ENCODE assay signal across 8 cellular contexts in the genomic region with DNA sequence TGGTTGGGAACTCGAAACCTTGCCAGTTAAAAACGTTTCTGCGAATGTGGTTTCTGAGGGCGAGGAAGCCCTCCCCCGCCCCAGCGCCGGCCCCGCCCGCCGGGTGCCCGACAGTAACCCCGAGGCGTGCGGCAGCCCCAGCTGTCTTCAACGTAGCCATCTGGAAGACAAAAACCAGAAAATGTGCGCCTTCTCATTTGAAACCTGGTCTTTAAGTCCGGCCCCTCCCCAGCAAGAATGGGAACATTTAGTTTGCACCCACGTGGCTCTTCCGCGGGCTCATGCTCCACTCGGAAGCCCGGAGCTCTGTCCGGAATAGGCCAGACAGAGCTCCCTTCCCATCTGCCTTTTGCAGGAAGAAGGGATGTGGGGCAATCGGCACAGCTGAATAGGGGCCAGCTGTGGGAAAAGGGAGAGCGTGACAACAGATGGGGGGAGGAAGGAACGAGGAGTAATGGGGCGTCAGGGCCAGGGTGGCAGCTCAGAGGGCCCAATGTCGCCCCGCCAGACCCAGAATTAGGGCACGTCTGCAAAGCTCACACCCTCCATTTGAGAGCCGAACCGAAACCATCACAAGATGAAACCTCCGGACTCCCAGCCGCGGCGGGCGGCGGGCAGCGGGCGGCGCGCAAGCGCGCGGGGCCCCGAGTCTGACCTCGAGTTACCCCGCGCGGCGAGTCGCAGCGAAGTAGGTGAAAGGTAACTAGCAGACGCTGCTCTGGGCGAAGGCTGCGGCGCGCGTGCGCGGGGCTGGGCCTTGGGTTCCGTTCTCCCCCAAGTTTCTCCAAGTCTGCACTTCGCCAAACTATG.
A peak's percentile ranks its signal among the peaks of the same experiment; 100 is the strongest.
DNase-seq lines count a peak whose midpoint lies in the region; ATAC-seq, FAIRE-seq and TF ChIP-seq lines count a peak whose summit lies in the region.

No MANE protein-coding gene starts in this region.

- no peaks in the 10 kb centered on the region for H4K20me1 ChIP-seq in PC-9 (ENCODE audit: insufficient read depth)

- H3K36me3 Mint-ChIP-seq in activated T-cell treated with anti-CD3 and anti-CD28 coated beads, Interleukin-2, amount 50 U/mL, for 24 hours (ENCODE audit: low read depth) = no peaks in the 10 kb centered on the region

- H3K36me3 ChIP-seq in PC-9 (ENCODE audit: low read depth) (no peaks in the 10 kb centered on the region), esophagus (ENCODE audit: control insufficient read depth in 2 of 2, insufficient read depth in 2 of 2, low read length in 1 of 2) (no peaks in the 10 kb centered on the region), mucosa of stomach (ENCODE audit: control insufficient read depth, insufficient read depth, low read length) (no peaks in the 10 kb centered on the region)

- peaks cover 37% of the 10 kb centered on the region for H3K4me1 Mint-ChIP-seq in activated T-cell treated with anti-CD3 and anti-CD28 coated beads, Interleukin-2, amount 50 U/mL, for 24 hours (ENCODE audit: low read depth)

- FAIRE-seq in HTR-8/SVneo (lab: Jason Lieb, UNC) = no peak

- H3K4me2 ChIP-seq in PC-9 = peak overlapping the region; percentile 99

- H3K27ac ChIP-seq in PC-9 (peak overlapping the region; percentile 99), esophagus (ENCODE audit: low read depth in 2 of 2, low read length in 1 of 2) (peak overlapping the region; percentile 95 to 98)

- no peaks in the 10 kb centered on the region for H3K79me2 ChIP-seq in PC-9 (ENCODE audit: low read depth)

- peak; percentile 83 for DNase-seq in COLO668 (lab: John Stamatoyannopoulos, UW; ENCODE audit: unreplicated experiment)
- peak; percentile 79 for DNase-seq in HTR-8/SVneo (ENCODE audit: insufficient read length, low spot score)
- peak; percentile 75 to 88 for DNase-seq in PC-9
- DNase-seq in activated T-cell treated with anti-CD3 and anti-CD28 coated beads, Interleukin-2, amount 50 U/mL, for 24 hours = peak; percentile 86
- peak; percentile 87 for DNase-seq in stimulated activated CD8-positive, alpha-beta memory T cell treated with anti-CD3 and anti-CD28 coated beads, Interleukin-4, amount 100 ng/mL, for 48 hours

- peaks cover 75% of the 10 kb centered on the region for H3K27me3 Mint-ChIP-seq in activated T-cell treated with anti-CD3 and anti-CD28 coated beads, Interleukin-2, amount 50 U/mL, for 24 hours

- peak overlapping the region; percentile 84 for H3K4me3 ChIP-seq in PC-9
- H3K4me3 ChIP-seq in esophagus (ENCODE audit: low read depth in 1 of 2, low read length in 2 of 2) = peak overlapping the region; percentile 68 to 81
- peak overlapping the region; percentile 85 for H3K4me3 ChIP-seq in mucosa of stomach (ENCODE audit: low read length)

- H3K27me3 ChIP-seq in PC-9 (ENCODE audit: insufficient read depth, low read depth) (no peaks in the 10 kb centered on the region), esophagus (ENCODE audit: control insufficient read depth in 1 of 2, insufficient read depth in 2 of 2, low read length in 2 of 2) (no peaks in the 10 kb centered on the region), mucosa of stomach (ENCODE audit: control insufficient read depth, insufficient read depth, low read length) (no peaks in the 10 kb centered on the region)

- H3K4me3 Mint-ChIP-seq in activated T-cell treated with anti-CD3 and anti-CD28 coated beads, Interleukin-2, amount 50 U/mL, for 24 hours = peak overlapping the region; percentile 79

- CTCF ChIA-PET in PC-9 (lab: Charles Lee) = interaction anchor here (0.8 to 1.6 kb wide), 2 partner anchors 63 to 65 kb away, joined by 3 to 14 read pairs; a partner anchor contains a TSS

- H3K9me2 ChIP-seq in PC-9 (ENCODE audit: insufficient read depth) = no peaks in the 10 kb centered on the region

- peak overlapping the region; percentile 66 for H2AFZ ChIP-seq in PC-9

- no peaks in the 10 kb centered on the region for H3K9me3 Mint-ChIP-seq in activated T-cell treated with anti-CD3 and anti-CD28 coated beads, Interleukin-2, amount 50 U/mL, for 24 hours

- H3K4me1 ChIP-seq in PC-9 (replicated peaks; ENCODE audit: insufficient read depth) (peaks cover 52% of the 10 kb centered on the region), esophagus (ENCODE audit: control insufficient read depth in 2 of 2, insufficient read depth in 2 of 2, low read length in 1 of 2) (peaks cover 0 to 10% of the 10 kb centered on the region in 2 donors), mucosa of stomach (ENCODE audit: control insufficient read depth, insufficient read depth, low read length) (peaks cover 29% of the 10 kb centered on the region)

- H3F3A ChIP-seq in PC-9 (ENCODE audit: insufficient read depth, low read depth) = peaks cover 37% of the 10 kb centered on the region

- WGBS in esophagus, 2 donors = 0 to 1% methylated on average over 61 to 63 of the region's 63 CpGs

- intact Hi-C loops in PC-9 (cut with micrococcal nuclease; ENCODE audit: unreplicated experiment) = loop anchor here (1.0 to 5.0 kb wide), 8 partner anchors 14 to 301 kb away; a partner anchor contains a TSS

- H3K27ac Mint-ChIP-seq in activated T-cell treated with anti-CD3 and anti-CD28 coated beads, Interleukin-2, amount 50 U/mL, for 24 hours = peak overlapping the region; percentile 91

- H3K9ac ChIP-seq in mucosa of stomach (ENCODE audit: low read length) = peak overlapping the region; percentile 74

- POLR2A ChIA-PET in PC-9 (lab: Charles Lee; ENCODE audit: unreplicated experiment) = interaction anchor here (0.6 to 0.7 kb wide), 3 partner anchors 64 to 123 kb away, joined by 6 to 12 read pairs (median 6); no protein-coding TSS in a partner anchor

- TF ChIP-seq CTCF in PC-9 (conservative IDR thresholded peaks at IDR 0.05) = no peak

- H3K9me3 ChIP-seq in PC-9 (ENCODE audit: insufficient read depth, low read depth) = no peaks in the 10 kb centered on the region
- no peaks in the 10 kb centered on the region for H3K9me3 ChIP-seq in esophagus (ENCODE audit: control insufficient read depth in 2 of 2, insufficient read depth in 1 of 2, low read depth in 1 of 2, low read length in 1 of 2)
- H3K9me3 ChIP-seq in mucosa of stomach (ENCODE audit: control insufficient read depth, low read length) = no peaks in the 10 kb centered on the region

- BruUV-seq in PC-9 (replicated peaks; lab: Mats Ljungman, UMichigan) = no TSS peak

- ATAC-seq in GM21367 (IDR thresholded peaks at IDR 0.05; ENCODE audit: unreplicated experiment) = peak; percentile 86

Comparison
In these comparisons a context has a peak if more than half of its experiments do, and no peak if none do; other contexts are left out.
1. Peak in every context shown above with its lines: DNase-seq, ATAC-seq, H3K4me3 ChIP-seq and H3K27ac ChIP-seq.